1 cellular context compared by ENCODE assay signal in genomic region chr10:33334839-33335549, GRCh38.
TF ChIP-seq lines count a peak whose summit lies in the region.

No MANE protein-coding gene starts in this region.

TF ChIP-seq in HepG2, 621 proteins besides CTCF, POLR2A, EP300 and RAD21 (continued from another document):
- TF ChIP-seq, protein P1, sequence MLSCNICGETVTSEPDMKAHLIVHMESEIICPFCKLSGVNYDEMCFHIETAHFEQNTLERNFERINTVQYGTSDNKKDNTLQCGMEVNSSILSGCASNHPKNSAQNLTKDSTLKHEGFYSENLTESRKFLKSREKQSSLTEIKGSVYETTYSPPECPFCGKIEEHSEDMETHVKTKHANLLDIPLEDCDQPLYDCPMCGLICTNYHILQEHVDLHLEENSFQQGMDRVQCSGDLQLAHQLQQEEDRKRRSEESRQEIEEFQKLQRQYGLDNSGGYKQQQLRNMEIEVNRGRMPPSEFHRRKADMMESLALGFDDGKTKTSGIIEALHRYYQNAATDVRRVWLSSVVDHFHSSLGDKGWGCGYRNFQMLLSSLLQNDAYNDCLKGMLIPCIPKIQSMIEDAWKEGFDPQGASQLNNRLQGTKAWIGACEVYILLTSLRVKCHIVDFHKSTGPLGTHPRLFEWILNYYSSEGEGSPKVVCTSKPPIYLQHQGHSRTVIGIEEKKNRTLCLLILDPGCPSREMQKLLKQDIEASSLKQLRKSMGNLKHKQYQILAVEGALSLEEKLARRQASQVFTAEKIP (CRISPR knock-in tag; IDR thresholded peaks at IDR 0.05; ENCODE audit: borderline replicate concordance): no peak
- TF ChIP-seq ZNF343 (CRISPR knock-in tag; IDR thresholded peaks at IDR 0.05) (no peak; the same call in 1 of the 2 replicates), ZNF589 (CRISPR knock-in tag; conservative IDR thresholded peaks at IDR 0.05) (peak; percentile 73; the same call in 1 of the 2 replicates), GMEB1 (CRISPR knock-in tag; IDR thresholded peaks at IDR 0.05; ENCODE audit: borderline replicate concordance) (no peak), HMG20A (CRISPR knock-in tag; IDR thresholded peaks at IDR 0.05; ENCODE audit: borderline replicate concordance) (no peak), SALL1 (CRISPR knock-in tag; IDR thresholded peaks at IDR 0.05) (peak; percentile 78), HDAC2 (CRISPR knock-in tag; IDR thresholded peaks at IDR 0.05) (0 out of 2 replicates have a peak, but pooled peaks have one; percentile 37), ZBTB25 (CRISPR knock-in tag; IDR thresholded peaks at IDR 0.05) (no peak)
- TF ChIP-seq, protein P2, sequence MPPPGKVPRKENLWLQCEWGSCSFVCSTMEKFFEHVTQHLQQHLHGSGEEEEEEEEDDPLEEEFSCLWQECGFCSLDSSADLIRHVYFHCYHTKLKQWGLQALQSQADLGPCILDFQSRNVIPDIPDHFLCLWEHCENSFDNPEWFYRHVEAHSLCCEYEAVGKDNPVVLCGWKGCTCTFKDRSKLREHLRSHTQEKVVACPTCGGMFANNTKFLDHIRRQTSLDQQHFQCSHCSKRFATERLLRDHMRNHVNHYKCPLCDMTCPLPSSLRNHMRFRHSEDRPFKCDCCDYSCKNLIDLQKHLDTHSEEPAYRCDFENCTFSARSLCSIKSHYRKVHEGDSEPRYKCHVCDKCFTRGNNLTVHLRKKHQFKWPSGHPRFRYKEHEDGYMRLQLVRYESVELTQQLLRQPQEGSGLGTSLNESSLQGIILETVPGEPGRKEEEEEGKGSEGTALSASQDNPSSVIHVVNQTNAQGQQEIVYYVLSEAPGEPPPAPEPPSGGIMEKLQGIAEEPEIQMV (CRISPR knock-in tag; IDR thresholded peaks at IDR 0.05; ENCODE audit: low read depth): no peak
- TF ChIP-seq, protein P3, sequence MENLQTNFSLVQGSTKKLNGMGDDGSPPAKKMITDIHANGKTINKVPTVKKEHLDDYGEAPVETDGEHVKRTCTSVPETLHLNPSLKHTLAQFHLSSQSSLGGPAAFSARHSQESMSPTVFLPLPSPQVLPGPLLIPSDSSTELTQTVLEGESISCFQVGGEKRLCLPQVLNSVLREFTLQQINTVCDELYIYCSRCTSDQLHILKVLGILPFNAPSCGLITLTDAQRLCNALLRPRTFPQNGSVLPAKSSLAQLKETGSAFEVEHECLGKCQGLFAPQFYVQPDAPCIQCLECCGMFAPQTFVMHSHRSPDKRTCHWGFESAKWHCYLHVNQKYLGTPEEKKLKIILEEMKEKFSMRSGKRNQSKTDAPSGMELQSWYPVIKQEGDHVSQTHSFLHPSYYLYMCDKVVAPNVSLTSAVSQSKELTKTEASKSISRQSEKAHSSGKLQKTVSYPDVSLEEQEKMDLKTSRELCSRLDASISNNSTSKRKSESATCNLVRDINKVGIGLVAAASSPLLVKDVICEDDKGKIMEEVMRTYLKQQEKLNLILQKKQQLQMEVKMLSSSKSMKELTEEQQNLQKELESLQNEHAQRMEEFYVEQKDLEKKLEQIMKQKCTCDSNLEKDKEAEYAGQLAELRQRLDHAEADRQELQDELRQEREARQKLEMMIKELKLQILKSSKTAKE (CRISPR knock-in tag; IDR thresholded peaks at IDR 0.05; ENCODE audit: borderline replicate concordance): peak; percentile 69
- TF ChIP-seq, protein P4, sequence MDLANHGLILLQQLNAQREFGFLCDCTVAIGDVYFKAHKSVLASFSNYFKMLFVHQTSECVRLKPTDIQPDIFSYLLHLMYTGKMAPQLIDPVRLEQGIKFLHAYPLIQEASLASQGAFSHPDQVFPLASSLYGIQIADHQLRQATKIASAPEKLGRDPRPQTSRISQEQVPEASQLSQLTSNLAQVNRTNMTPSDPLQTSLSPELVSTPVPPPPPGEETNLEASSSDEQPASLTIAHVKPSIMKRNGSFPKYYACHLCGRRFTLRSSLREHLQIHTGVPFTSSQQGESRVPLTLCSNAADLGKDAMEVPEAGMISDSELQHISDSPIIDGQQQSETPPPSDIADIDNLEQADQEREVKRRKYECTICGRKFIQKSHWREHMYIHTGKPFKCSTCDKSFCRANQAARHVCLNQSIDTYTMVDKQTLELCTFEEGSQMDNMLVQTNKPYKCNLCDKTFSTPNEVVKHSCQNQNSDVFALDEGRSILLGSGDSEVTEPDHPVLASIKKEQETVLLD (CRISPR knock-in tag; IDR thresholded peaks at IDR 0.05; ENCODE audit: low read depth): 0 out of 2 replicates have a peak, but pooled peaks have one; percentile 18
- TF ChIP-seq, protein P5, sequence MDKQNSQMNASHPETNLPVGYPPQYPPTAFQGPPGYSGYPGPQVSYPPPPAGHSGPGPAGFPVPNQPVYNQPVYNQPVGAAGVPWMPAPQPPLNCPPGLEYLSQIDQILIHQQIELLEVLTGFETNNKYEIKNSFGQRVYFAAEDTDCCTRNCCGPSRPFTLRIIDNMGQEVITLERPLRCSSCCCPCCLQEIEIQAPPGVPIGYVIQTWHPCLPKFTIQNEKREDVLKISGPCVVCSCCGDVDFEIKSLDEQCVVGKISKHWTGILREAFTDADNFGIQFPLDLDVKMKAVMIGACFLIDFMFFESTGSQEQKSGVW (CRISPR knock-in tag; IDR thresholded peaks at IDR 0.05; ENCODE audit: borderline replicate concordance): no peak
